19 cellular contexts compared by ENCODE assay signal in the genomic region with DNA sequence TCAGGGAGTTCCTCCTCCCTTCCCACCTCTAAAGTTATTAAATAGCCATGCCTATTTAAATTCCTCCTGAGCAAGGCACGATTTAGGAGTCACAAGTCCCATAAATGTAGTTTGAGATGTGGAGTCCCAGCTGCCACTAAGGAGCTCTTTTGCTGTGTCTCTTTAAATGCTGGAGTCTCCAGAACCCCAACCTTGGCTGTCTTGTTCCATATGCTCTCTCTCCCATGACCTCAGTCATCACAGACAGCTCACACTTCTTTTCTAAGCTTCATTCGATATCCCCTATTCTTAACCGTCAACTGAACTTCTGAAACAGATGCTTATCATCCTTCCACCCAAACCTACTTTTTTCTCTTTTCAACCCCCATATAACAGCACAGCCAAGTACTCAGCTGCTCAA.
"Had no signal": no experiment of that assay in that cellular context is flagged by ENCODE, and none has a peak within 500 bp of the region (broad histone marks: within the 10 kb centered on the region; RNA-seq: fewer than 3 reads in every experiment).

No MANE protein-coding gene starts in this region.

- H3K79me2 ChIP-seq: hepatocyte had no signal

- H3K4me3 ChIP-seq: colonic mucosa, gastroesophageal sphincter, hepatocyte, upper lobe of left lung, vagina had no signal

- H3K4me1 ChIP-seq: colonic mucosa, vagina had no signal

- H3K27ac ChIP-seq: colonic mucosa, gastroesophageal sphincter, hepatocyte, neutrophil, upper lobe of left lung, vagina had no signal

- H2AFZ ChIP-seq: hepatocyte had no signal

- H3K27me3 ChIP-seq: colonic mucosa, gastroesophageal sphincter, hepatocyte, neutrophil, upper lobe of left lung, vagina had no signal

- H3K4me2 ChIP-seq: hepatocyte had no signal

- ATAC-seq: activated CD8-positive, alpha-beta T cell treated with anti-CD3 and anti-CD28 coated beads for 36 hours; gastroesophageal sphincter; left ventricle myocardium superior; sciatic nerve; stimulated activated effector memory CD8-positive, alpha-beta T cell treated with anti-CD3 and anti-CD28 coated beads, Interleukin-12 subunit alpha, Interleukin-12 subunit beta, amount 100 ng/mL, for 72 hours; WTC11 had no signal

- H3K36me3 ChIP-seq: colonic mucosa, gastroesophageal sphincter, neutrophil, vagina had no signal

- H3K9me3 ChIP-seq: colonic mucosa, gastroesophageal sphincter, neutrophil, upper lobe of left lung, vagina had no signal

- DNase-seq: activated CD4-positive, alpha-beta T cell treated with anti-CD3 and anti-CD28 coated beads, Interleukin-2, amount 50 U/mL, for 1 hour; activated CD8-positive, alpha-beta T cell treated with anti-CD3 and anti-CD28 coated beads for 36 hours; activated T-cell treated with anti-CD3 and anti-CD28 coated beads, Interleukin-2, amount 50 U/mL, for 48 hours; colonic mucosa; effector CD8-positive, alpha-beta T cell; islet precursor cell; left ventricle myocardium superior; retina; small intestine; stimulated activated CD4-positive, alpha-beta T cell treated with anti-CD3 and anti-CD28 coated beads, Interleukin-4, amount 100 ng/mL, for 24 hours; T-helper 1 cell; upper lobe of left lung had no signal
